ENCODE assay signal across 2 cellular contexts in genomic region chr15:45370042-45370441, GRCh38. TPM values are rescaled to one million over a fixed set of nuclear protein-coding genes. Genes with fewer than 3 reads are reported as not detected.
"Had no signal": no experiment of that assay in that cellular context is flagged by ENCODE, and none has a peak within 500 bp of the region (broad histone marks: within the 10 kb centered on the region; RNA-seq: fewer than 3 reads in every experiment).

No MANE protein-coding gene starts in this region.

RNA-seq across cellular contexts. Expression of gene GATM, which starts 8.3 kb away (rescaled TPM):
- total RNA-seq: GM23248, HT1080 had no signal
- polyA plus RNA-seq: GM23248 had no signal
